16 cellular contexts compared by ENCODE assay signal in the genomic region with DNA sequence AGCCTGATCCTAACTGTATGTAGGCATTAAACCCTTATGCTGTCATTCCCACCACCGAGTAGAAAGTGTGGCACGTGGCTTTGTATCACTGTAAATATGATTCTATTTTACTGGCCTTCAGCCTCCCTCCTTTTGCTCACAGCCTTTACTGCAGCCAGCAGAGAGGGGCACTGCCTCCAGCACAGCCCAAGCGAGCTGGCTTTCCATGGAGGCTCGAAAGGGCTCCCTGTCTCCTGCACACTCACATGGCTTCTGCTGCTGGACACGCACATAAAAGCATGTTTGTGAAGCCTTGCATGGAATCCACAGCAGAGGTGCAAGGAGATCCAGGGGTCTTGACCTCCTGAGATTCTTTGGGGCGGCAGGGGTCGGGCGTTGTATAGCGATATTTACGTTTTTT. TPM values are rescaled to one million over a fixed set of nuclear protein-coding genes. Genes with fewer than 3 reads are reported as not detected.
DNase-seq lines count a peak whose midpoint lies in the region; ATAC-seq and TF ChIP-seq lines count a peak whose summit lies in the region.
"Had no signal": no experiment of that assay in that cellular context is flagged by ENCODE, and none has a peak within 500 bp of the region (broad histone marks: within the 10 kb centered on the region; RNA-seq: fewer than 3 reads in every experiment).

No MANE protein-coding gene starts in this region.

- H3K4me3 ChIP-seq in esophagus muscularis mucosa: no peak overlapping the region
- H3K4me3 ChIP-seq: A549, BLaER1 had no signal

- peak; percentile 6 for DNase-seq in GM13976 (ENCODE audit: low spot score)
- peak; percentile 42 for DNase-seq in esophagus muscularis mucosa (ENCODE audit: extremely low spot score)
- DNase-seq in superior temporal gyrus (ENCODE audit: extremely low spot score): peak; percentile 24
- DNase-seq in activated naive CD4-positive, alpha-beta T cell treated with anti-CD3 and anti-CD28 coated beads for 36 hours: no peak
- DNase-seq in amniotic stem cell (lab: John Stamatoyannopoulos, UW): no peak
- DNase-seq in stimulated activated naive B cell treated with anti-CD40 and anti-IgM and Interleukin-4, amounts not matched to agents 10 μg/mL and 1 μg/mL and 100 μg/mL, for 72 hours: no peak
- DNase-seq: Caco-2; CD8-positive, alpha-beta memory T cell; DMS53; GF-D8; GOT3 had no signal

- CTCF ChIA-PET in activated naive CD4-positive, alpha-beta T cell treated with anti-CD3 and anti-CD28 coated beads for 36 hours (lab: Charles Lee): no interaction called here

- no peak overlapping the region for H3K4me3 Mint-ChIP-seq in activated naive CD4-positive, alpha-beta T cell treated with anti-CD3 and anti-CD28 coated beads for 36 hours
- H3K4me3 Mint-ChIP-seq in stimulated activated naive B cell treated with anti-CD40 and anti-IgM and Interleukin-4, amounts not matched to agents 10 μg/mL and 1 μg/mL and 100 μg/mL, for 72 hours: no peak overlapping the region
- H3K4me3 Mint-ChIP-seq: CD8-positive, alpha-beta memory T cell; H9 had no signal

- no peaks in the 10 kb centered on the region for H3K36me3 ChIP-seq in esophagus muscularis mucosa
- H3K36me3 ChIP-seq: BLaER1 had no signal

- peaks cover 0 to 8% (median 3%) of the 10 kb centered on the region in 4 donors for H3K4me1 ChIP-seq in esophagus muscularis mucosa
- H3K4me1 ChIP-seq: A549, Caco-2 had no signal

- no peaks in the 10 kb centered on the region for H3K9me3 ChIP-seq in esophagus muscularis mucosa
- H3K9me3 ChIP-seq: A549, BLaER1, Caco-2 had no signal

- peak overlapping the region; percentile 29 for H3K27ac ChIP-seq in angular gyrus (ENCODE audit: low read depth, low read length)
- H3K27ac ChIP-seq in esophagus muscularis mucosa (replicated peaks in 1 of 4): no peak overlapping the region
- H3K27ac ChIP-seq: A549, BLaER1 had no signal

- in situ Hi-C loops in GM13976 (cut with MboI; ENCODE audit: low sequenced_read_pairs, unreplicated experiment): no loop called here

- H3K4me1 Mint-ChIP-seq in activated naive CD4-positive, alpha-beta T cell treated with anti-CD3 and anti-CD28 coated beads for 36 hours (ENCODE audit: low read depth): peaks cover 17% of the 10 kb centered on the region
- peaks cover 41 to 44% of the 10 kb centered on the region in 2 donors for H3K4me1 Mint-ChIP-seq in stimulated activated naive B cell treated with anti-CD40 and anti-IgM and Interleukin-4, amounts not matched to agents 10 μg/mL and 1 μg/mL and 100 μg/mL, for 72 hours

- H3K27me3 Mint-ChIP-seq in activated naive CD4-positive, alpha-beta T cell treated with anti-CD3 and anti-CD28 coated beads for 36 hours (ENCODE audit: low read depth): no peaks in the 10 kb centered on the region
- no peaks in the 10 kb centered on the region for H3K27me3 Mint-ChIP-seq in stimulated activated naive B cell treated with anti-CD40 and anti-IgM and Interleukin-4, amounts not matched to agents 10 μg/mL and 1 μg/mL and 100 μg/mL, for 72 hours

- peaks cover 1% of the 10 kb centered on the region for H3K36me3 Mint-ChIP-seq in activated naive CD4-positive, alpha-beta T cell treated with anti-CD3 and anti-CD28 coated beads for 36 hours (ENCODE audit: low read depth)
- peaks cover 6 to 18% of the 10 kb centered on the region in 2 donors for H3K36me3 Mint-ChIP-seq in stimulated activated naive B cell treated with anti-CD40 and anti-IgM and Interleukin-4, amounts not matched to agents 10 μg/mL and 1 μg/mL and 100 μg/mL, for 72 hours

- peaks cover 4% of the 10 kb centered on the region for H3K9me3 Mint-ChIP-seq in activated naive CD4-positive, alpha-beta T cell treated with anti-CD3 and anti-CD28 coated beads for 36 hours
- peaks cover 2 to 3% of the 10 kb centered on the region in 2 donors for H3K9me3 Mint-ChIP-seq in stimulated activated naive B cell treated with anti-CD40 and anti-IgM and Interleukin-4, amounts not matched to agents 10 μg/mL and 1 μg/mL and 100 μg/mL, for 72 hours
- H3K9me3 Mint-ChIP-seq: CD8-positive, alpha-beta memory T cell; H9 had no signal

- 89% methylated on average over 10 of the region's 10 CpGs for WGBS in esophagus muscularis mucosa

- no peak overlapping the region for H3K27ac Mint-ChIP-seq in activated naive CD4-positive, alpha-beta T cell treated with anti-CD3 and anti-CD28 coated beads for 36 hours
- H3K27ac Mint-ChIP-seq in stimulated activated naive B cell treated with anti-CD40 and anti-IgM and Interleukin-4, amounts not matched to agents 10 μg/mL and 1 μg/mL and 100 μg/mL, for 72 hours: no peak overlapping the region

- intact Hi-C loops in esophagus muscularis mucosa (cut with DNase I): no loop called here
- intact Hi-C loops in activated naive CD4-positive, alpha-beta T cell treated with anti-CD3 and anti-CD28 coated beads for 36 hours (cut with micrococcal nuclease): no loop called here

- TF ChIP-seq POLR2A in esophagus muscularis mucosa (IDR thresholded peaks at IDR 0.05; ENCODE audit: low read depth): no peak

- TF ChIP-seq CTCF in GM13976 (IDR thresholded peaks at IDR 0.05; ENCODE audit: borderline replicate concordance, control extremely low read depth, extremely low read depth, insufficient read depth, missing control alignments): no peak
- TF ChIP-seq CTCF in esophagus muscularis mucosa (IDR thresholded peaks at IDR 0.05): no peak

- H3K27me3 ChIP-seq in esophagus muscularis mucosa: peaks cover 0 to 3% (median 0%) of the 10 kb centered on the region in 4 donors
- H3K27me3 ChIP-seq: BLaER1 had no signal

- TF ChIP-seq EP300 in esophagus muscularis mucosa (IDR thresholded peaks at IDR 0.05): no peak

- ATAC-seq in stimulated activated naive B cell treated with anti-CD40 and anti-IgM and Interleukin-4, amounts not matched to agents 10 μg/mL and 1 μg/mL and 100 μg/mL, for 72 hours (replicated peaks): no peak
- ATAC-seq: HepG2 had no signal

RNA-seq across cellular contexts. Expression of a gene that starts 51.3 kb away (rescaled TPM):
- total RNA-seq in esophagus muscularis mucosa: 10 to 100 TPM; 24.1 to 54.5 (median 30.4) TPM
- total RNA-seq in activated naive CD4-positive, alpha-beta T cell treated with anti-CD3 and anti-CD28 coated beads for 36 hours: 10 to 100 TPM; 74.1 to 75.6 TPM

Comparison
In these comparisons a context has a peak if more than half of its experiments do, and no peak if none do; other contexts are left out.
1. DNase-seq: peak in GM13976 (single experiment), esophagus muscularis mucosa (single experiment) and superior temporal gyrus (single experiment); none in activated naive CD4-positive, alpha-beta T cell treated with anti-CD3 and anti-CD28 coated beads for 36 hours (single experiment), amniotic stem cell (single experiment) and stimulated activated naive B cell treated with anti-CD40 and anti-IgM and Interleukin-4, amounts not matched to agents 10 μg/mL and 1 μg/mL and 100 μg/mL, for 72 hours (single experiment).